In genomic region chr2:36177282-36177681, GRCh38 we compare ENCODE assay signal across 30 cellular contexts.
"Had no signal": no experiment of that assay in that cellular context is flagged by ENCODE, and none has a peak within 500 bp of the region (broad histone marks: within the 10 kb centered on the region; RNA-seq: fewer than 3 reads in every experiment).

No MANE protein-coding gene starts in this region.

- H3K9me3 ChIP-seq: SJCRH30, SK-N-SH had no signal

- H3K4me1 Mint-ChIP-seq: activated CD4-positive, alpha-beta T cell treated with anti-CD3 and anti-CD28 coated beads, Interleukin-2, amount 10 ng/mL, durations not matched to agents 7 days and 5 days; activated T-helper 17 cell treated with anti-CD3 and anti-CD28 coated beads, Interleukin-2, amount 50 U/mL, for 72 hours had no signal

- H3K27ac Mint-ChIP-seq: activated CD4-positive, alpha-beta memory T cell treated with anti-CD3 and anti-CD28 coated beads for 36 hours; activated CD4-positive, alpha-beta T cell treated with anti-CD3 and anti-CD28 coated beads, Interleukin-2, amount 10 ng/mL, durations not matched to agents 7 days and 5 days; activated naive CD4-positive, alpha-beta T cell treated with anti-CD3 and anti-CD28 coated beads for 36 hours; activated naive CD8-positive, alpha-beta T cell; activated T-helper 17 cell treated with anti-CD3 and anti-CD28 coated beads, Interleukin-2, amount 50 U/mL, for 72 hours had no signal

- H3K27me3 ChIP-seq: brain microvascular endothelial cell, SJCRH30 had no signal

- H3K36me3 ChIP-seq: brain microvascular endothelial cell, SJCRH30 had no signal

- H3K27me3 Mint-ChIP-seq: activated CD4-positive, alpha-beta memory T cell treated with anti-CD3 and anti-CD28 coated beads for 36 hours; activated naive CD8-positive, alpha-beta T cell; activated T-helper 17 cell treated with anti-CD3 and anti-CD28 coated beads, Interleukin-2, amount 50 U/mL, for 72 hours had no signal

- H3K4me3 ChIP-seq: SJCRH30 had no signal

- H3K4me3 Mint-ChIP-seq: activated CD4-positive, alpha-beta memory T cell treated with anti-CD3 and anti-CD28 coated beads for 36 hours; activated CD4-positive, alpha-beta T cell treated with anti-CD3 and anti-CD28 coated beads, Interleukin-2, amount 10 ng/mL, durations not matched to agents 7 days and 5 days; activated naive CD4-positive, alpha-beta T cell treated with anti-CD3 and anti-CD28 coated beads for 36 hours; activated naive CD8-positive, alpha-beta T cell; activated T-helper 17 cell treated with anti-CD3 and anti-CD28 coated beads, Interleukin-2, amount 50 U/mL, for 72 hours had no signal

- H3K9me3 Mint-ChIP-seq: activated T-helper 17 cell treated with anti-CD3 and anti-CD28 coated beads, Interleukin-2, amount 50 U/mL, for 72 hours had no signal

- H3K4me1 ChIP-seq: SJCRH30 had no signal

- DNase-seq: activated CD4-positive, alpha-beta memory T cell treated with anti-CD3 and anti-CD28 coated beads for 36 hours; activated CD4-positive, alpha-beta T cell treated with anti-CD3 and anti-CD28 coated beads, Interleukin-2, amount 10 ng/mL, durations not matched to agents 7 days and 5 days; activated CD4-positive, CD25-positive, alpha-beta regulatory T cell; activated CD8-positive, alpha-beta memory T cell treated with anti-CD3 and anti-CD28 coated beads for 24 hours; activated gamma-delta T cell; activated naive CD4-positive, alpha-beta T cell treated with anti-CD3 and anti-CD28 coated beads for 36 hours; activated T-cell treated with anti-CD3 and anti-CD28 coated beads for 4 hours; activated T-cell treated with anti-CD3 and anti-CD28 coated beads, Interleukin-2, amount 50 U/mL, for 48 hours; amygdala; brain microvascular endothelial cell; central memory CD4-positive, alpha-beta T cell; NCI-H1048; NCI-H146; NCI-H187 treated with DMSO at 0.1 percent for 48 hours; NCI-H2081 treated with DMSO at 0.1 percent for 48 hours; NCI-H2171 treated with DMSO at 0.1 percent for 48 hours; NCI-H345; NCI-H510A; NCI-H526 treated with DMSO at 0.1 percent for 48 hours; NCI-H82; OCI-M1; Right ventricle myocardium superior; SJCRH30; SK-N-SH; T-helper 1 cell had no signal

- ATAC-seq: activated T-helper 17 cell treated with anti-CD3 and anti-CD28 coated beads, Interleukin-2, amount 50 U/mL, for 72 hours; Panc1 had no signal

- H3K36me3 Mint-ChIP-seq: activated CD4-positive, alpha-beta memory T cell treated with anti-CD3 and anti-CD28 coated beads for 36 hours; activated naive CD8-positive, alpha-beta T cell had no signal

- H3K27ac ChIP-seq: brain microvascular endothelial cell, RWPE1, SJCRH30, VCaP had no signal
